13 cellular contexts compared by ENCODE assay signal in the genomic region with DNA sequence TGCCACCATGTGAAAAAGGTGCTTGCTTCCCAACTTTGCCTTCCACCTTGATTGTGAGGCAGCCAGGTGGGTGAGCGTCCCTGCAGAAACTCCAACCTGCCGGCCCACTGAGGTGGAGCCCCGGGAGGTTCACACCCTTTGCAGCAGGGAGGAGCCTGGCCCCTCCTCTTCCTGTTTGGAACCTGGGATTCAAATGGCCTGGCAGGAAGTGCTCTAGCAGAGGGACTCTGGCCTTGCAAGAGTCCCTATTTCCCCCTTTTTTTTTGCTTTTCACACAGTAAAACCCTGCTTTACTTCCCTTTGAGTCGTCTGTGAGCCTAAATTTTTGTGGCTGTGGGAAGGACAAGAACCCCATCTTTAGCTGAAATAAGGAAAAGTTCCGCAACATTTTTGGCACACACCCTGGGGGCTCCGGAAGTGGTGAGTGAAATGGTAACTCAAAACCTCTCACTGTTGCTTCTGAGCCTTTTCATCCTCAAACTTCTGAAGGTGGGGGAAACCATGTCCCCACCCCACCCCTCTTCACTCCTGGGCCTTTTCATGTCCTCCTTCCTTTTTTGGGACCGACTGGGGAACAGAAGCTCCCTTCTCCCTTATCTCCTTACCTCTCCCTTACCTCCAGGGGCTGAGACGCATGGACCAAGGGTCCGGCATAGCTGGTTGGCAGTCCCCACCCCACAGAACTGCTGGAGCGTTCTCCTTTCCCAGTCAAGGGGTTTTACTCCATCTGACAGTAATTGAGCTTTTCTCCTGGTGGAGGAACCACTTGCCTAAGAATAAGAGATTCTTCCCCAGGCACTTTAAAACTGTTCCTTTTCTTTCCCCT.
DNase-seq lines count a peak whose midpoint lies in the region; TF ChIP-seq lines count a peak whose summit lies in the region.
"Had no signal": no experiment of that assay in that cellular context is flagged by ENCODE, and none has a peak within 500 bp of the region (broad histone marks: within the 10 kb centered on the region; RNA-seq: fewer than 3 reads in every experiment).

No MANE protein-coding gene starts in this region.

- peaks cover 0 to 17% (median 15%) of the 10 kb centered on the region in 8 donors for H3K9me3 ChIP-seq in spleen

- no peak overlapping the region; the same call in 1 of the 2 replicates for H3K27ac Mint-ChIP-seq in HFFc6
- no peak overlapping the region for H3K27ac Mint-ChIP-seq in activated T-cell treated with anti-CD3 and anti-CD28 coated beads, Interleukin-2, amount 50 U/mL, for 24 hours
- H3K27ac Mint-ChIP-seq: CD14-positive monocyte had no signal

- no peaks in the 10 kb centered on the region for H3K4me1 Mint-ChIP-seq in HFFc6 (ENCODE audit: low read depth)
- no peaks in the 10 kb centered on the region for H3K4me1 Mint-ChIP-seq in activated T-cell treated with anti-CD3 and anti-CD28 coated beads, Interleukin-2, amount 50 U/mL, for 24 hours (ENCODE audit: low read depth)
- H3K4me1 Mint-ChIP-seq: CD14-positive monocyte had no signal

- no peaks in the 10 kb centered on the region for H3K4me1 ChIP-seq in spleen

- H3K27me3 Mint-ChIP-seq in HFFc6 (ENCODE audit: insufficient read depth), result no peaks in the 10 kb centered on the region; the same call in 1 of the 2 replicates
- H3K27me3 Mint-ChIP-seq in activated T-cell treated with anti-CD3 and anti-CD28 coated beads, Interleukin-2, amount 50 U/mL, for 24 hours, result peaks cover 10% of the 10 kb centered on the region

- peak overlapping the region in 1 of 8 donors; percentile 30 for H3K27ac ChIP-seq in spleen

- peak overlapping the region in 3 of 8 donors; percentile 4 to 43 (median 18) for H3K4me3 ChIP-seq in spleen
- H3K4me3 ChIP-seq: smooth muscle cell had no signal

- no peaks in the 10 kb centered on the region for H3K36me3 ChIP-seq in spleen

- peaks cover 0 to 4% (median 0%) of the 10 kb centered on the region in 7 donors for H3K27me3 ChIP-seq in spleen (replicated peaks in 1 of 7)

- H3K36me3 Mint-ChIP-seq in HFFc6 (ENCODE audit: low read depth), result no peaks in the 10 kb centered on the region
- no peaks in the 10 kb centered on the region for H3K36me3 Mint-ChIP-seq in activated T-cell treated with anti-CD3 and anti-CD28 coated beads, Interleukin-2, amount 50 U/mL, for 24 hours (ENCODE audit: low read depth)
- H3K36me3 Mint-ChIP-seq: CD14-positive monocyte had no signal

- peaks cover 17% of the 10 kb centered on the region for H3K9me3 Mint-ChIP-seq in HFFc6
- peaks cover 12% of the 10 kb centered on the region for H3K9me3 Mint-ChIP-seq in activated T-cell treated with anti-CD3 and anti-CD28 coated beads, Interleukin-2, amount 50 U/mL, for 24 hours

- no peak for TF ChIP-seq CTCF in HFFc6 (IDR thresholded peaks at IDR 0.05)
- TF ChIP-seq CTCF in spleen (IDR thresholded peaks at IDR 0.05 in 8 of 11, conservative IDR thresholded peaks at IDR 0.05 in 3 of 11), result no peak

- no peak for DNase-seq in HFFc6
- peak; percentile 42 for DNase-seq in M059J (ENCODE audit: low read depth)
- DNase-seq in SKM-1 treated with dmso at 0.1 percent for 144 hours (lab: John Stamatoyannopoulos, UW; ENCODE audit: unreplicated experiment), result peak; percentile 28
- DNase-seq in spleen, result peak; percentile 69
- no peak for DNase-seq in NCI-H1436 (lab: John Stamatoyannopoulos, UW)
- no peak for DNase-seq in activated T-cell treated with anti-CD3 and anti-CD28 coated beads, Interleukin-2, amount 50 U/mL, for 24 hours
- no peak for DNase-seq in GM19238 (ENCODE audit: insufficient read length, low spot score)
- DNase-seq: activated T-cell treated with anti-CD3 and anti-CD28 coated beads, Interleukin-2, amount 50 U/mL, for 4 hours; cortex of kidney; EL; NCI-H345 had no signal

- TF ChIP-seq POLR2A in spleen (IDR thresholded peaks at IDR 0.05), result no peak

- peak overlapping the region; percentile 62; the same call in 1 of the 2 replicates for H3K4me3 Mint-ChIP-seq in HFFc6
- H3K4me3 Mint-ChIP-seq in activated T-cell treated with anti-CD3 and anti-CD28 coated beads, Interleukin-2, amount 50 U/mL, for 24 hours, result no peak overlapping the region
- H3K4me3 Mint-ChIP-seq: activated T-cell treated with anti-CD3 and anti-CD28 coated beads, Interleukin-2, amount 50 U/mL, for 4 hours; CD14-positive monocyte had no signal

- intact Hi-C loops in spleen (cut with DNase I; ENCODE audit: low total_unique reads), result no loop called here

- WGBS in spleen, 5 donors, result 73 to 83% (median 78%) methylated on average over 10 of the region's 10 CpGs

Comparison
In these comparisons a context has a peak if more than half of its experiments do, and no peak if none do; other contexts are left out.
1. DNase-seq: peak in M059J (single experiment), SKM-1 treated with dmso at 0.1 percent for 144 hours (single experiment) and spleen (single experiment); none in HFFc6 (single experiment), NCI-H1436 (single experiment), activated T-cell treated with anti-CD3 and anti-CD28 coated beads, Interleukin-2, amount 50 U/mL, for 24 hours (single experiment) and GM19238 (single experiment).